Comparison of ENCODE assay signal across 8 cellular contexts in the genomic region with DNA sequence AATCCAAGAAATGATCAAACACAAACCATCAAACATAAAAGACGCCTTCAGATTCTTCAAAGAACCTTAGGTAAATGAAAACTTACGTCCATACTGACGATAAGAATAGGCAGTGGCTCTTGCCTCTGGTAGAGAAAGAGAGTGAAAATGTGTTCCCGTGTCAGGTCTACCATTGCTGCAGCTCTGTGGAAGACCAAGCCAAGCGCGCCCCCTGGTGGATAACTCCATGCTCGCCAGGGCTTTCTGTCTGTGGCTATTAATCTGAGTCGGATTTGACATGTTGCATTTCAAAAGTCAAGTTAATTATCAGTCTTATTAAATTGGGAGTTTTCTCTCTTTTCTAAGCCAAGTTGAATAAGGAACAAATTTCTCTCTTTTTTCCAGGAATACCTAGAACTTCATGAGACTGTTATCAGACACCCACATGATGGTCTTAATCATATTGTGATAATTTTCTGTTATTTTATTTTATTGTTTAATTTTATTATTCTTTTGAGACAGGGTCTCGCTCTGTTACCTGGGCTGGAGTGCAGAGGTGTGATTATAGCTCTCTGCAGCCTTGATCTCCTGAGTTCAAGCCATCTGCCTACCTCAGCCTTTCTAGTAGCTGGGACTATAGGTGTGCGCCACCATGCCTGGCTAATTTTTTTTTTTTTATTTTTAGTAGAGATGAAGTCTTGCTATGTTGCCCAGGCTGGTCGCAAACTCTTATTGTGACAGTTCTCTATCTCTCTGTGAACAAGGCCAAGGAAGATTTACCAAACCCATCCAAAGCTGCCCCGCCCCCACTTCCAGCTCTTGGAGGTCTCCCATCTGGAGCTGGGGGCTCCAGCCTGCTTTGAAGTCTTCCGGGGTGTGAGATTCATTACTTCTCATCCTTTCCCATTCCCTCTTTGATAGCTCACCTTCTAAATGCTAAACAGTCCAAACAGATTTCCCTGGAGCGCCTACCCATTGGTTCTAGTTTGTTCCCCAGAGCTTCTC. TPM values are rescaled to one million over a fixed set of nuclear protein-coding genes. Genes with fewer than 3 reads are reported as not detected.
DNase-seq lines count a peak whose midpoint lies in the region; ATAC-seq and TF ChIP-seq lines count a peak whose summit lies in the region.

No MANE protein-coding gene starts in this region.

- H3K4me1 ChIP-seq in adrenal gland (replicated peaks in 1 of 2) (no peaks in the 10 kb centered on the region), psoas muscle (no peaks in the 10 kb centered on the region), uterus (no peaks in the 10 kb centered on the region)

- TF ChIP-seq CTCF in HFF-Myc (IDR thresholded peaks at IDR 0.05; ENCODE audit: low read depth, low read length, missing control alignments) (peak; percentile 91), adrenal gland (IDR thresholded peaks at IDR 0.05) (peak; percentile 94 to 99 (median 98)), psoas muscle (IDR thresholded peaks at IDR 0.05) (peak; percentile 98), uterus (IDR thresholded peaks at IDR 0.05) (peak; percentile 92 to 98 (median 94))

- peak; percentile 43 for DNase-seq in DMS 273 treated with DMSO at 0.1 percent for 48 hours (lab: John Stamatoyannopoulos, UW)
- DNase-seq in HFF-Myc (ENCODE audit: extremely low read depth, low read depth), result peak; percentile 53
- peak; percentile 48 for DNase-seq in NCI-H187 treated with DMSO at 0.1 percent for 48 hours (lab: John Stamatoyannopoulos, UW)
- DNase-seq in T-helper 1 cell, result peak; percentile 75 to 93 (median 84)
- DNase-seq in adrenal gland, result peak; percentile 84 to 97 (median 90)
- DNase-seq in cardiac septum (ENCODE audit: low spot score), result peak; percentile 95
- peak; percentile 88 to 94 for DNase-seq in psoas muscle
- peak; percentile 86 to 89 for DNase-seq in uterus

- no peak for TF ChIP-seq POLR2A in adrenal gland (IDR thresholded peaks at IDR 0.05)
- no peak for TF ChIP-seq POLR2A in uterus (IDR thresholded peaks at IDR 0.05)

- H3K27ac ChIP-seq in adrenal gland (no peak overlapping the region), psoas muscle (no peak overlapping the region), uterus (peak overlapping the region in 1 of 2 donors; percentile 25)

- H3K36me3 ChIP-seq in adrenal gland (replicated peaks in 1 of 2), result no peaks in the 10 kb centered on the region
- no peaks in the 10 kb centered on the region for H3K36me3 ChIP-seq in psoas muscle (ENCODE audit: insufficient read depth in 1 of 2, low read depth in 1 of 2)
- H3K36me3 ChIP-seq in uterus, result no peaks in the 10 kb centered on the region

- H3K9me3 ChIP-seq in adrenal gland (replicated peaks in 1 of 3) (no peaks in the 10 kb centered on the region), psoas muscle (no peaks in the 10 kb centered on the region), uterus (no peaks in the 10 kb centered on the region)

- no peaks in the 10 kb centered on the region for H3K27me3 ChIP-seq in adrenal gland
- no peaks in the 10 kb centered on the region for H3K27me3 ChIP-seq in psoas muscle (ENCODE audit: insufficient read depth in 3 of 3, low read length in 2 of 3)
- no peaks in the 10 kb centered on the region for H3K27me3 ChIP-seq in uterus

- H3K4me3 ChIP-seq in HFF-Myc (replicated peaks; ENCODE audit: low read depth, low read length) (no peak overlapping the region), adrenal gland (peak overlapping the region in 1 of 4 donors; percentile 14), psoas muscle (no peak overlapping the region), uterus (no peak overlapping the region)

- intact Hi-C loops in adrenal gland (cut with DNase I) (loop anchor here in 1 of 2 donors (10.0 kb wide), 1 partner anchor 103 kb away; no protein-coding TSS in a partner anchor), cardiac septum (cut with DNase I) (loop anchor here (1.0 to 10.0 kb wide), 2 partner anchors 106 to 1633 kb away; no protein-coding TSS in a partner anchor), psoas muscle (cut with DNase I) (loop anchor here (2.0 to 10.0 kb wide), 6 partner anchors 33 to 1633 kb away; partner anchors contain the start of genes ACTR1B (in 1 of the 2) and COX5B (in 1 of the 2)), uterus (cut with DNase I; ENCODE audit: low total_unique reads) (no loop called here)

- 22 to 25% (median 24%) methylated on average over 14 of the region's 14 CpGs for WGBS in adrenal gland, 4 donors
- 27 to 30% (median 29%) methylated on average over 14 of the region's 14 CpGs for WGBS in psoas muscle, 3 donors

- ATAC-seq in psoas muscle, result peak; percentile 86 to 99 (median 92)

RNA-seq across cellular contexts. Expression of gene ZAP70, which starts 15.8 kb away (rescaled TPM):
- total RNA-seq in adrenal gland, result 1 to 10 TPM; 1.1 to 8.1 (median 2.5) TPM
- 1 to 10 TPM in 2 of 3 donors, under 1 TPM in 1; 0.62 to 8.3 (median 5.9) TPM for polyA plus RNA-seq in adrenal gland
- 1.2 TPM for total RNA-seq in cardiac septum
- total RNA-seq in psoas muscle, result 1 to 10 TPM in 1 of 4 donors, under 1 TPM in 3; 0.48 to 1.2 (median 0.84) TPM
- polyA plus RNA-seq in psoas muscle, result under 1 TPM; 0.40 to 0.94 (median 0.42) TPM
- total RNA-seq in uterus, result 10 to 100 TPM in 1 of 4 donors, 1 to 10 TPM in 3; 3.3 to 11.2 (median 5.1) TPM

RNA-seq across cellular contexts. Expression of gene C2orf92, which starts 28.0 kb away (rescaled TPM):
- 10 to 100 TPM in 1 of 8 donors, 1 to 10 TPM in 7; 1.2 to 29.3 (median 4.9) TPM for total RNA-seq in adrenal gland
- 10 to 100 TPM in 2 of 3 donors, 1 to 10 TPM in 1; 4.1 to 50.0 (median 21.8) TPM for polyA plus RNA-seq in adrenal gland
- 4.6 TPM for total RNA-seq in cardiac septum
- total RNA-seq in psoas muscle, result 1 to 10 TPM; 1.4 to 3.6 (median 2.0) TPM
- 1 to 10 TPM in 1 of 3 donors, under 1 TPM in 2; 0.89 to 3.2 (median 0.98) TPM for polyA plus RNA-seq in psoas muscle
- total RNA-seq in uterus, result 10 to 100 TPM in 3 of 4 donors, 1 to 10 TPM in 1; 5.4 to 17.9 (median 14.0) TPM

RNA-seq across cellular contexts. Expression of gene ACTR1B, which starts 33.7 kb away (rescaled TPM):
- total RNA-seq in adrenal gland, result 100 to 1,000 TPM in 5 of 8 donors, 10 to 100 TPM in 3; 72.1 to 130 (median 103) TPM
- 100 to 1,000 TPM in 1 of 3 donors, 10 to 100 TPM in 2; 39.0 to 105 (median 88.6) TPM for polyA plus RNA-seq in adrenal gland
- total RNA-seq in cardiac septum, result 77.6 TPM
- total RNA-seq in psoas muscle, result 10 to 100 TPM; 46.1 to 65.4 (median 55.5) TPM
- 10 to 100 TPM; 38.3 to 50.9 (median 47.6) TPM for polyA plus RNA-seq in psoas muscle
- total RNA-seq in uterus, result 10 to 100 TPM; 33.2 to 91.2 (median 69.3) TPM

RNA-seq across cellular contexts. Expression of gene COX5B, which starts 51.7 kb away (rescaled TPM):
- total RNA-seq in adrenal gland, result 1,000 to 10,000 TPM in 1 of 8 donors, 100 to 1,000 TPM in 7; 334 to 1,355 (median 387) TPM
- 1,000 to 10,000 TPM in 2 of 3 donors, 100 to 1,000 TPM in 1; 198 to 1,683 (median 1,036) TPM for polyA plus RNA-seq in adrenal gland
- total RNA-seq in cardiac septum, result 992 TPM
- total RNA-seq in psoas muscle, result 100 to 1,000 TPM; 635 to 891 (median 731) TPM
- 1,000 to 10,000 TPM in 2 of 3 donors, 100 to 1,000 TPM in 1; 795 to 1,354 (median 1,064) TPM for polyA plus RNA-seq in psoas muscle
- 1,000 to 10,000 TPM in 1 of 4 donors, 100 to 1,000 TPM in 3; 104 to 1,249 (median 289) TPM for total RNA-seq in uterus

Comparison
In these comparisons a context has a peak if more than half of its experiments do, and no peak if none do; other contexts are left out.
1. DNase-seq: peak in every context shown above with its lines; median percentile 95 in cardiac septum; 91 in psoas muscle; 90 in adrenal gland; 88 in uterus; 84 in T-helper 1 cell; 53 in HFF-Myc; 48 in NCI-H187 treated with DMSO at 0.1 percent for 48 hours; 43 in DMS 273 treated with DMSO at 0.1 percent for 48 hours.